1 cellular context compared by ENCODE assay signal in genomic region chr19:45817010-45817724, GRCh38.
TF ChIP-seq lines count a peak whose summit lies in the region.

No MANE protein-coding gene starts in this region.

TF ChIP-seq in WTC11, 78 proteins besides CTCF, POLR2A, EP300 and RAD21 (continued from another document and continues in another):
- TF ChIP-seq AFF4 (CRISPR knock-in tag; IDR thresholded peaks at IDR 0.05; ENCODE audit: borderline replicate concordance): no peak
- no peak for TF ChIP-seq RORB (CRISPR knock-in tag; IDR thresholded peaks at IDR 0.05)
- TF ChIP-seq ZNF396 (CRISPR knock-in tag; IDR thresholded peaks at IDR 0.05; ENCODE audit: borderline replicate concordance): no peak
- TF ChIP-seq ZNF263 (CRISPR knock-in tag; IDR thresholded peaks at IDR 0.05; ENCODE audit: low read depth): peak; percentile 28; the same call in 1 of the 2 replicates
- TF ChIP-seq, protein P1, sequence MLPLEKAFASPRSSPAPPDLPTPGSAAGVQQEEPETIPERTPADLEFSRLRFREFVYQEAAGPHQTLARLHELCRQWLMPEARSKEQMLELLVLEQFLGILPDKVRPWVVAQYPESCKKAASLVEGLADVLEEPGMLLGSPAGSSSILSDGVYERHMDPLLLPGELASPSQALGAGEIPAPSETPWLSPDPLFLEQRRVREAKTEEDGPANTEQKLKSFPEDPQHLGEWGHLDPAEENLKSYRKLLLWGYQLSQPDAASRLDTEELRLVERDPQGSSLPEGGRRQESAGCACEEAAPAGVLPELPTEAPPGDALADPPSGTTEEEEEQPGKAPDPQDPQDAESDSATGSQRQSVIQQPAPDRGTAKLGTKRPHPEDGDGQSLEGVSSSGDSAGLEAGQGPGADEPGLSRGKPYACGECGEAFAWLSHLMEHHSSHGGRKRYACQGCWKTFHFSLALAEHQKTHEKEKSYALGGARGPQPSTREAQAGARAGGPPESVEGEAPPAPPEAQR (CRISPR knock-in tag; IDR thresholded peaks at IDR 0.05): no peak
- TF ChIP-seq KAT7 (CRISPR knock-in tag; IDR thresholded peaks at IDR 0.05; ENCODE audit: borderline replicate concordance): no peak
- TF ChIP-seq, protein P2, sequence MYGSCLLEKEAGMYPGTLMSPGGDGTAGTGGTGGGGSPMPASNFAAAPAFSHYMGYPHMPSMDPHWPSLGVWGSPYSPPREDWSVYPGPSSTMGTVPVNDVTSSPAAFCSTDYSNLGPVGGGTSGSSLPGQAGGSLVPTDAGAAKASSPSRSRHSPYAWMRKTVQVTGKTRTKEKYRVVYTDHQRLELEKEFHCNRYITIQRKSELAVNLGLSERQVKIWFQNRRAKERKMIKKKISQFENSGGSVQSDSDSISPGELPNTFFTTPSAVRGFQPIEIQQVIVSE (CRISPR knock-in tag; IDR thresholded peaks at IDR 0.05; ENCODE audit: borderline replicate concordance): no peak
- TF ChIP-seq, protein P3, sequence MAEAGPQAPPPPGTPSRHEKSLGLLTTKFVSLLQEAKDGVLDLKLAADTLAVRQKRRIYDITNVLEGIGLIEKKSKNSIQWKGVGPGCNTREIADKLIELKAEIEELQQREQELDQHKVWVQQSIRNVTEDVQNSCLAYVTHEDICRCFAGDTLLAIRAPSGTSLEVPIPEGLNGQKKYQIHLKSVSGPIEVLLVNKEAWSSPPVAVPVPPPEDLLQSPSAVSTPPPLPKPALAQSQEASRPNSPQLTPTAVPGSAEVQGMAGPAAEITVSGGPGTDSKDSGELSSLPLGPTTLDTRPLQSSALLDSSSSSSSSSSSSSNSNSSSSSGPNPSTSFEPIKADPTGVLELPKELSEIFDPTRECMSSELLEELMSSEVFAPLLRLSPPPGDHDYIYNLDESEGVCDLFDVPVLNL (CRISPR knock-in tag; IDR thresholded peaks at IDR 0.05; ENCODE audit: borderline replicate concordance, low read depth): no peak
- TF ChIP-seq HMGXB4 (CRISPR knock-in tag; IDR thresholded peaks at IDR 0.05): peak; percentile 32; the same call in 1 of the 2 replicates
- 0 out of 2 replicates have a peak, but pooled peaks have one; percentile 67 for TF ChIP-seq SMAD3 (CRISPR knock-in tag; IDR thresholded peaks at IDR 0.05; ENCODE audit: borderline replicate concordance)
- no peak for TF ChIP-seq TCF7 (CRISPR knock-in tag; IDR thresholded peaks at IDR 0.05; ENCODE audit: low read depth)
- TF ChIP-seq ESRRA (CRISPR knock-in tag; IDR thresholded peaks at IDR 0.05; ENCODE audit: borderline replicate concordance): no peak
- TF ChIP-seq, protein P4, sequence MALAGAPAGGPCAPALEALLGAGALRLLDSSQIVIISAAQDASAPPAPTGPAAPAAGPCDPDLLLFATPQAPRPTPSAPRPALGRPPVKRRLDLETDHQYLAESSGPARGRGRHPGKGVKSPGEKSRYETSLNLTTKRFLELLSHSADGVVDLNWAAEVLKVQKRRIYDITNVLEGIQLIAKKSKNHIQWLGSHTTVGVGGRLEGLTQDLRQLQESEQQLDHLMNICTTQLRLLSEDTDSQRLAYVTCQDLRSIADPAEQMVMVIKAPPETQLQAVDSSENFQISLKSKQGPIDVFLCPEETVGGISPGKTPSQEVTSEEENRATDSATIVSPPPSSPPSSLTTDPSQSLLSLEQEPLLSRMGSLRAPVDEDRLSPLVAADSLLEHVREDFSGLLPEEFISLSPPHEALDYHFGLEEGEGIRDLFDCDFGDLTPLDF (CRISPR knock-in tag; IDR thresholded peaks at IDR 0.05): no peak
- TF ChIP-seq TEAD4 (CRISPR knock-in tag; IDR thresholded peaks at IDR 0.05): no peak
- TF ChIP-seq CREM (CRISPR knock-in tag; IDR thresholded peaks at IDR 0.05): no peak
- TF ChIP-seq NFATC4 (CRISPR knock-in tag; IDR thresholded peaks at IDR 0.05): no peak
- TF ChIP-seq, protein P5, sequence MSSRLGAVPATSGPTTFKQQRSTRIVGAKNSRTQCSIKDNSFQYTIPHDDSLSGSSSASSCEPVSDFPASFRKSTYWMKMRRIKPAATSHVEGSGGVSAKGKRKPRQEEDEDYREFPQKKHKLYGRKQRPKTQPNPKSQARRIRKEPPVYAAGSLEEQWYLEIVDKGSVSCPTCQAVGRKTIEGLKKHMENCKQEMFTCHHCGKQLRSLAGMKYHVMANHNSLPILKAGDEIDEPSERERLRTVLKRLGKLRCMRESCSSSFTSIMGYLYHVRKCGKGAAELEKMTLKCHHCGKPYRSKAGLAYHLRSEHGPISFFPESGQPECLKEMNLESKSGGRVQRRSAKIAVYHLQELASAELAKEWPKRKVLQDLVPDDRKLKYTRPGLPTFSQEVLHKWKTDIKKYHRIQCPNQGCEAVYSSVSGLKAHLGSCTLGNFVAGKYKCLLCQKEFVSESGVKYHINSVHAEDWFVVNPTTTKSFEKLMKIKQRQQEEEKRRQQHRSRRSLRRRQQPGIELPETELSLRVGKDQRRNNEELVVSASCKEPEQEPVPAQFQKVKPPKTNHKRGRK (CRISPR knock-in tag; IDR thresholded peaks at IDR 0.05; ENCODE audit: borderline replicate concordance): no peak
- no peak for TF ChIP-seq FOXP1 (CRISPR knock-in tag; IDR thresholded peaks at IDR 0.05; ENCODE audit: borderline replicate concordance)
- no peak for TF ChIP-seq IRF2 (CRISPR knock-in tag; IDR thresholded peaks at IDR 0.05; ENCODE audit: borderline replicate concordance, low read depth)
- no peak for TF ChIP-seq ZBTB21 (CRISPR knock-in tag; IDR thresholded peaks at IDR 0.05; ENCODE audit: borderline replicate concordance)
- TF ChIP-seq FOXK1 (CRISPR knock-in tag; IDR thresholded peaks at IDR 0.05): no peak
- no peak for TF ChIP-seq ZNF425 (CRISPR knock-in tag; conservative IDR thresholded peaks at IDR 0.05)
- no peak for TF ChIP-seq GTF2I (CRISPR knock-in tag; conservative IDR thresholded peaks at IDR 0.05)
- TF ChIP-seq, protein P6, sequence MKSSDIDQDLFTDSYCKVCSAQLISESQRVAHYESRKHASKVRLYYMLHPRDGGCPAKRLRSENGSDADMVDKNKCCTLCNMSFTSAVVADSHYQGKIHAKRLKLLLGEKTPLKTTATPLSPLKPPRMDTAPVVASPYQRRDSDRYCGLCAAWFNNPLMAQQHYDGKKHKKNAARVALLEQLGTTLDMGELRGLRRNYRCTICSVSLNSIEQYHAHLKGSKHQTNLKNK (CRISPR knock-in tag; IDR thresholded peaks at IDR 0.05): no peak
- TF ChIP-seq, protein P7, sequence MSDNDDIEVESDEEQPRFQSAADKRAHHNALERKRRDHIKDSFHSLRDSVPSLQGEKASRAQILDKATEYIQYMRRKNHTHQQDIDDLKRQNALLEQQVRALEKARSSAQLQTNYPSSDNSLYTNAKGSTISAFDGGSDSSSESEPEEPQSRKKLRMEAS (CRISPR knock-in tag; IDR thresholded peaks at IDR 0.05): peak; percentile 79
- no peak for TF ChIP-seq ZNF317 (CRISPR knock-in tag; IDR thresholded peaks at IDR 0.05; ENCODE audit: borderline replicate concordance, low read depth)
- no peak for TF ChIP-seq MYBL2 (CRISPR knock-in tag; IDR thresholded peaks at IDR 0.05)
- TF ChIP-seq, protein P8, sequence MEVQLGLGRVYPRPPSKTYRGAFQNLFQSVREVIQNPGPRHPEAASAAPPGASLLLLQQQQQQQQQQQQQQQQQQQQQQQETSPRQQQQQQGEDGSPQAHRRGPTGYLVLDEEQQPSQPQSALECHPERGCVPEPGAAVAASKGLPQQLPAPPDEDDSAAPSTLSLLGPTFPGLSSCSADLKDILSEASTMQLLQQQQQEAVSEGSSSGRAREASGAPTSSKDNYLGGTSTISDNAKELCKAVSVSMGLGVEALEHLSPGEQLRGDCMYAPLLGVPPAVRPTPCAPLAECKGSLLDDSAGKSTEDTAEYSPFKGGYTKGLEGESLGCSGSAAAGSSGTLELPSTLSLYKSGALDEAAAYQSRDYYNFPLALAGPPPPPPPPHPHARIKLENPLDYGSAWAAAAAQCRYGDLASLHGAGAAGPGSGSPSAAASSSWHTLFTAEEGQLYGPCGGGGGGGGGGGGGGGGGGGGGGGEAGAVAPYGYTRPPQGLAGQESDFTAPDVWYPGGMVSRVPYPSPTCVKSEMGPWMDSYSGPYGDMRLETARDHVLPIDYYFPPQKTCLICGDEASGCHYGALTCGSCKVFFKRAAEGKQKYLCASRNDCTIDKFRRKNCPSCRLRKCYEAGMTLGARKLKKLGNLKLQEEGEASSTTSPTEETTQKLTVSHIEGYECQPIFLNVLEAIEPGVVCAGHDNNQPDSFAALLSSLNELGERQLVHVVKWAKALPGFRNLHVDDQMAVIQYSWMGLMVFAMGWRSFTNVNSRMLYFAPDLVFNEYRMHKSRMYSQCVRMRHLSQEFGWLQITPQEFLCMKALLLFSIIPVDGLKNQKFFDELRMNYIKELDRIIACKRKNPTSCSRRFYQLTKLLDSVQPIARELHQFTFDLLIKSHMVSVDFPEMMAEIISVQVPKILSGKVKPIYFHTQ (CRISPR knock-in tag; IDR thresholded peaks at IDR 0.05): no peak
- no peak for TF ChIP-seq ZNF416 (CRISPR knock-in tag; IDR thresholded peaks at IDR 0.05)
- 0 out of 2 replicates have a peak, but pooled peaks have one; percentile 8 for TF ChIP-seq PRRX2 (CRISPR knock-in tag; IDR thresholded peaks at IDR 0.05)
- TF ChIP-seq ZNF232 (CRISPR knock-in tag; IDR thresholded peaks at IDR 0.05): peak; percentile 56; the same call in 1 of the 2 replicates
- no peak for TF ChIP-seq ZNF532 (CRISPR knock-in tag; IDR thresholded peaks at IDR 0.05; ENCODE audit: borderline replicate concordance)
